Comparison of ENCODE assay signal across 2 cellular contexts in genomic region chr7:1922870-1923236, GRCh38.
TF ChIP-seq lines count a peak whose summit lies in the region.

No MANE protein-coding gene starts in this region.

TF ChIP-seq in SK-N-SH, 30 proteins besides CTCF, POLR2A, EP300 and RAD21 (continued from another document):
- TF ChIP-seq USF2 (IDR thresholded peaks at IDR 0.05; ENCODE audit: borderline replicate concordance, low read depth, low read length) (no peak), FOSL2 (IDR thresholded peaks at IDR 0.05; ENCODE audit: borderline replicate concordance, low read depth) (no peak), JUND (IDR thresholded peaks at IDR 0.05) (no peak), PBX3 (IDR thresholded peaks at IDR 0.05) (no peak), YY1 (IDR thresholded peaks at IDR 0.05; ENCODE audit: low read depth) (no peak), ELF1 (IDR thresholded peaks at IDR 0.05) (no peak), GABPA (IDR thresholded peaks at IDR 0.05; ENCODE audit: low read depth) (no peak), TCF12 (IDR thresholded peaks at IDR 0.05) (no peak), MXI1 (IDR thresholded peaks at IDR 0.05; ENCODE audit: low read depth, low read length) (no peak), EZH2phosphoT487 (IDR thresholded peaks at IDR 0.05; ENCODE audit: borderline replicate concordance, low read depth) (no peak), POLR2AphosphoS5 (IDR thresholded peaks at IDR 0.05; ENCODE audit: low read depth, low read length) (no peak), FOXM1 (IDR thresholded peaks at IDR 0.05; ENCODE audit: low read depth) (no peak), ZBTB33 (IDR thresholded peaks at IDR 0.05; ENCODE audit: borderline replicate concordance, low read depth) (no peak)
- TF ChIP-seq, protein P1, sequence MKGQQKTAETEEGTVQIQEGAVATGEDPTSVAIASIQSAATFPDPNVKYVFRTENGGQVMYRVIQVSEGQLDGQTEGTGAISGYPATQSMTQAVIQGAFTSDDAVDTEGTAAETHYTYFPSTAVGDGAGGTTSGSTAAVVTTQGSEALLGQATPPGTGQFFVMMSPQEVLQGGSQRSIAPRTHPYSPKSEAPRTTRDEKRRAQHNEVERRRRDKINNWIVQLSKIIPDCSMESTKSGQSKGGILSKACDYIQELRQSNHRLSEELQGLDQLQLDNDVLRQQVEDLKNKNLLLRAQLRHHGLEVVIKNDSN (IDR thresholded peaks at IDR 0.05; ENCODE audit: borderline replicate concordance, low read depth): no peak
- TF ChIP-seq, protein P2, sequence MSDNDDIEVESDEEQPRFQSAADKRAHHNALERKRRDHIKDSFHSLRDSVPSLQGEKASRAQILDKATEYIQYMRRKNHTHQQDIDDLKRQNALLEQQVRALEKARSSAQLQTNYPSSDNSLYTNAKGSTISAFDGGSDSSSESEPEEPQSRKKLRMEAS (IDR thresholded peaks at IDR 0.05; ENCODE audit: low read depth): no peak
TF ChIP-seq in SK-N-SH: peak in this region for 0.

TF ChIP-seq in SK-N-SH treated with all-trans-retinoic acid at 6 μM for 48 hours, 23 proteins besides CTCF, POLR2A, EP300 and RAD21 (continued from another document):
- TF ChIP-seq PPARA (CRISPR knock-in tag; IDR thresholded peaks at IDR 0.05; ENCODE audit: borderline replicate concordance) (no peak), ARNTL (CRISPR knock-in tag; IDR thresholded peaks at IDR 0.05; ENCODE audit: borderline replicate concordance, low read depth) (no peak), ZNF8 (CRISPR knock-in tag; IDR thresholded peaks at IDR 0.05) (no peak), OSR1 (CRISPR knock-in tag; IDR thresholded peaks at IDR 0.05) (no peak), POU6F1 (CRISPR knock-in tag; IDR thresholded peaks at IDR 0.05; ENCODE audit: borderline replicate concordance, low read depth) (no peak), TSHZ2 (CRISPR knock-in tag; IDR thresholded peaks at IDR 0.05) (no peak), RARB (CRISPR knock-in tag; IDR thresholded peaks at IDR 0.05) (no peak)
TF ChIP-seq in SK-N-SH treated with all-trans-retinoic acid at 6 μM for 48 hours: peak in this region for 0.
